26 cellular contexts compared by ENCODE assay signal in the genomic region with DNA sequence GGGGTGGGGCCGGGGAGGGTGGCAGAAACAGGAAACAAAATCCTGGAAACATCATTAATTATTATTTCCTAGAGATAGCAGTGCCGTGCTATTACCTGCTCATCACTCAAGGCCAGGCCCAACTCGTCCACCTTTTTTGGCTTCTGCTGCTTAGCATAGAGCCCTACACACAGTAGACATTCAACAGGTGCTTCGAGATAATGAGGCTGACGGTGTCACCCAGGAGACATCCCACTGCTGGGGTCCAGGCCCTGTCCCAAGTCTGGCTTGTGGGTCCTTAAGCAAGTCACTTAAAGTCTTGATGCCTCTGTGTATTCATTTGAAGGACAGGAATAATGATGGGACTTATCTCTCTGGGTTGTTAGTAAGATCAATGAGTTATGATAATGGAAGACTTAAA.
A peak's percentile ranks its signal among the peaks of the same experiment; 100 is the strongest.
DNase-seq lines count a peak whose midpoint lies in the region; ATAC-seq and TF ChIP-seq lines count a peak whose summit lies in the region.
"Had no signal": no experiment of that assay in that cellular context is flagged by ENCODE, and none has a peak within 500 bp of the region (broad histone marks: within the 10 kb centered on the region; RNA-seq: fewer than 3 reads in every experiment).

No MANE protein-coding gene starts in this region.

- TF ChIP-seq CTCF in right atrium auricular region (IDR thresholded peaks at IDR 0.05) (no peak), osteocyte (IDR thresholded peaks at IDR 0.05) (no peak), uterus (IDR thresholded peaks at IDR 0.05) (no peak), foreskin fibroblast (IDR thresholded peaks at IDR 0.05; ENCODE audit: low read depth, low read length) (no peak)

- H3K36me3 Mint-ChIP-seq in osteocyte (ENCODE audit: unreplicated experiment): peaks cover 3% of the 10 kb centered on the region
- no peaks in the 10 kb centered on the region for H3K36me3 Mint-ChIP-seq in activated T-helper 2 cell treated with anti-CD3 and anti-CD28 coated beads, Interferon-gamma antibody, Interleukin-2, Interleukin-4, amounts not matched to agents 10 μg/mL and 5 μg/mL and 100 μg/mL, durations not matched to agents 14 hours and 24 hours and 36 hours (ENCODE audit: low read depth)
- H3K36me3 Mint-ChIP-seq: CD8-positive, alpha-beta T cell had no signal

- H3K4me3 ChIP-seq in right atrium auricular region (no peak overlapping the region), uterus (no peak overlapping the region), foreskin fibroblast (ENCODE audit: low read depth in 1 of 2, low read length in 2 of 2) (no peak overlapping the region)
- H3K4me3 ChIP-seq: GM12878 had no signal

- H3K4me3 Mint-ChIP-seq in osteocyte (ENCODE audit: unreplicated experiment): no peak overlapping the region
- H3K4me3 Mint-ChIP-seq in activated T-helper 2 cell treated with anti-CD3 and anti-CD28 coated beads, Interferon-gamma antibody, Interleukin-2, Interleukin-4, amounts not matched to agents 10 μg/mL and 5 μg/mL and 100 μg/mL, durations not matched to agents 14 hours and 24 hours and 36 hours (ENCODE audit: low read depth): no peak overlapping the region
- H3K4me3 Mint-ChIP-seq: CD8-positive, alpha-beta T cell had no signal

- DNase-seq in right atrium auricular region (ENCODE audit: low spot score) (peak; percentile 50), left ventricle myocardium superior (no peak), islet precursor cell (peak; percentile 80), osteocyte (ENCODE audit: extremely low spot score, unreplicated experiment) (peak; percentile 54), uterus (no peak), foreskin fibroblast (no peak)
- no peak for DNase-seq in activated T-helper 2 cell treated with anti-CD3 and anti-CD28 coated beads, Interferon-gamma antibody, Interleukin-2, Interleukin-4, amounts not matched to agents 10 μg/mL and 5 μg/mL and 100 μg/mL, durations not matched to agents 14 hours and 24 hours and 36 hours (ENCODE audit: low spot score)
- DNase-seq: Caco-2, EL, GDM1, GOT3, HCEC 1CT, Karpas-422, NCI-H1092, NCI-H1417 treated with DMSO at 0.1 percent for 48 hours, NCI-H1694 treated with DMSO at 0.1 percent for 48 hours, NCI-H2081, NCI-H2227 treated with DMSO at 0.1 percent for 48 hours, NCI-H526 treated with DMSO at 0.1 percent for 48 hours had no signal

- H3K27me3 ChIP-seq in right atrium auricular region (no peaks in the 10 kb centered on the region), uterus (no peaks in the 10 kb centered on the region)

- H3K4me1 ChIP-seq in right atrium auricular region: no peaks in the 10 kb centered on the region
- no peaks in the 10 kb centered on the region for H3K4me1 ChIP-seq in uterus
- H3K4me1 ChIP-seq: Caco-2 had no signal

- no peaks in the 10 kb centered on the region for H3K27me3 Mint-ChIP-seq in osteocyte (ENCODE audit: unreplicated experiment)
- H3K27me3 Mint-ChIP-seq in activated T-helper 2 cell treated with anti-CD3 and anti-CD28 coated beads, Interferon-gamma antibody, Interleukin-2, Interleukin-4, amounts not matched to agents 10 μg/mL and 5 μg/mL and 100 μg/mL, durations not matched to agents 14 hours and 24 hours and 36 hours (ENCODE audit: low read depth): no peaks in the 10 kb centered on the region

- TF ChIP-seq POLR2A in uterus (IDR thresholded peaks at IDR 0.05): no peak

- H3K9me3 Mint-ChIP-seq in osteocyte (ENCODE audit: unreplicated experiment): peaks cover 8% of the 10 kb centered on the region
- H3K9me3 Mint-ChIP-seq in activated T-helper 2 cell treated with anti-CD3 and anti-CD28 coated beads, Interferon-gamma antibody, Interleukin-2, Interleukin-4, amounts not matched to agents 10 μg/mL and 5 μg/mL and 100 μg/mL, durations not matched to agents 14 hours and 24 hours and 36 hours: peaks cover 4% of the 10 kb centered on the region
- H3K9me3 Mint-ChIP-seq: CD8-positive, alpha-beta T cell had no signal

- no peaks in the 10 kb centered on the region for H3K36me3 ChIP-seq in right atrium auricular region
- H3K36me3 ChIP-seq in uterus: no peaks in the 10 kb centered on the region

- intact Hi-C loops in left ventricle myocardium superior (cut with micrococcal nuclease): no loop called here
- intact Hi-C loops in uterus (cut with DNase I; ENCODE audit: low total_unique reads): no loop called here
- intact Hi-C loops in activated T-helper 2 cell treated with anti-CD3 and anti-CD28 coated beads, Interferon-gamma antibody, Interleukin-2, Interleukin-4, amounts not matched to agents 10 μg/mL and 5 μg/mL and 100 μg/mL, durations not matched to agents 14 hours and 24 hours and 36 hours (cut with micrococcal nuclease): no loop called here

- H3K9me3 ChIP-seq in right atrium auricular region (no peaks in the 10 kb centered on the region), uterus (no peaks in the 10 kb centered on the region)
- H3K9me3 ChIP-seq: Caco-2 had no signal

- no peak overlapping the region for H3K27ac Mint-ChIP-seq in osteocyte (ENCODE audit: unreplicated experiment)
- H3K27ac Mint-ChIP-seq in activated T-helper 2 cell treated with anti-CD3 and anti-CD28 coated beads, Interferon-gamma antibody, Interleukin-2, Interleukin-4, amounts not matched to agents 10 μg/mL and 5 μg/mL and 100 μg/mL, durations not matched to agents 14 hours and 24 hours and 36 hours: no peak overlapping the region
- H3K27ac Mint-ChIP-seq: CD8-positive, alpha-beta T cell had no signal

- H3K27ac ChIP-seq in right atrium auricular region: no peak overlapping the region
- peak overlapping the region; percentile 1 to 37 for H3K27ac ChIP-seq in uterus
- H3K27ac ChIP-seq: C4-2B, HL-60, RWPE1 had no signal

- ATAC-seq in left ventricle myocardium superior: no peak
- ATAC-seq in GM21381 (IDR thresholded peaks at IDR 0.05; ENCODE audit: unreplicated experiment): no peak
- ATAC-seq: CD8-positive, alpha-beta T cell; GM12878; Panc1 had no signal

- peaks cover 11% of the 10 kb centered on the region for H3K4me1 Mint-ChIP-seq in osteocyte (ENCODE audit: unreplicated experiment)
- H3K4me1 Mint-ChIP-seq in activated T-helper 2 cell treated with anti-CD3 and anti-CD28 coated beads, Interferon-gamma antibody, Interleukin-2, Interleukin-4, amounts not matched to agents 10 μg/mL and 5 μg/mL and 100 μg/mL, durations not matched to agents 14 hours and 24 hours and 36 hours (ENCODE audit: low read depth): no peaks in the 10 kb centered on the region

Comparison
In these comparisons a context has a peak if more than half of its experiments do, and no peak if none do; other contexts are left out.
1. DNase-seq: peak in right atrium auricular region (single experiment), islet precursor cell (single experiment) and osteocyte (single experiment); none in left ventricle myocardium superior (single experiment), uterus (0 of 2), foreskin fibroblast (0 of 2) and activated T-helper 2 cell treated with anti-CD3 and anti-CD28 coated beads, Interferon-gamma antibody, Interleukin-2, Interleukin-4, amounts not matched to agents 10 μg/mL and 5 μg/mL and 100 μg/mL, durations not matched to agents 14 hours and 24 hours and 36 hours (single experiment).
2. H3K27ac ChIP-seq: peak in uterus (2 of 2); none in right atrium auricular region (0 of 2).